ENCODE assay signal across 17 cellular contexts in the genomic region with DNA sequence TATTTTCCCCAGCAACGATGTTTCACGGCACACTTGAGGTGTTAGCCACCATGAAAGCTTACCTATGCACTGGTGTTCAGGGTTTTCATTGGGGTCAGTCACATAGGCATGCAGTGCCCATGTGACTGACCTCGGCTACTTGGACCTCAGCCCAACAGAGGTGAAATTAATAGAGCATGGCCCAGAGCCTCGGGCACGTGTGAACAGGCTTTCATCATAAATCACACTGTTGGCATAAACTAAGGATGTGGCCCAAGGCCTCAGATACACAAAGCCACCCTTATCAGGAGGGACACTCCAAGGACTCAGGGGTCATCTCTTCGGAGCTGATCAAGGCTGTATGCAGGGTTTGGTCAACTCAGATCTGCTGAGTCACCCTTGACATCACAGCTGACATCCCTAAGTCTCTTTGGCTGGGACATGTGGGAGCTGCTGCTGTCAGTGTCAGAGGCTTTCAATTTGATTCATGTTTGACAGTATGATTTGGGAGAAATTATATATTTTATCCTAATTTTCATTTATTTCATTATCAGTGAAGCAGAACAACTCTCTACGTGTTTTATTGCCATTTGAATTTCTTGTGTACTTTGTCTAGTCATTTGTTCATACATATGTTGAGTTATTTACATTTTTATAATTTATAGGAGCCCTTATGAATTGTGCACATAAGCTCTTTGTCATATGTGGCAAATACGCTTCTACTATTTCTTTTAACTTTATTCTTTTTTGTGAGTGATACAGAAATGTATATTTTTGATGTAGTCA. TPM values are rescaled to one million over a fixed set of nuclear protein-coding genes. Genes with fewer than 3 reads are reported as not detected.
DNase-seq lines count a peak whose midpoint lies in the region; ATAC-seq, FAIRE-seq and TF ChIP-seq lines count a peak whose summit lies in the region.
"Had no signal": no experiment of that assay in that cellular context is flagged by ENCODE, and none has a peak within 500 bp of the region (broad histone marks: within the 10 kb centered on the region; RNA-seq: fewer than 3 reads in every experiment).

No MANE protein-coding gene starts in this region.

- H3K23ac ChIP-seq in mesendoderm (ENCODE audit: low read length): no peak overlapping the region
- H3K23ac ChIP-seq in mesenchymal stem cell (ENCODE audit: low read length in 2 of 2): no peak overlapping the region

- H3K79me1 ChIP-seq in mesendoderm (ENCODE audit: low read length): no peaks in the 10 kb centered on the region
- H3K79me1 ChIP-seq in mesenchymal stem cell (replicated peaks; ENCODE audit: low read length, poor library complexity, severe bottlenecking): no peaks in the 10 kb centered on the region

- peaks cover 2% of the 10 kb centered on the region for H3K9me3 ChIP-seq in mesenchymal stem cell (ENCODE audit: control insufficient read depth, low read length)
- H3K9me3 ChIP-seq: prostate gland, tibial nerve had no signal

- no peaks in the 10 kb centered on the region for H3K79me2 ChIP-seq in mesendoderm (ENCODE audit: control insufficient read depth, insufficient read depth, low read length)

- H3K36me3 ChIP-seq in mesendoderm (ENCODE audit: control insufficient read depth, insufficient read depth, low read length) (no peaks in the 10 kb centered on the region), mesenchymal stem cell (ENCODE audit: control insufficient read depth in 1 of 2, insufficient read depth in 2 of 2, low read depth in 1 of 2, low read length in 2 of 2) (no peaks in the 10 kb centered on the region)
- H3K36me3 ChIP-seq: prostate gland, tibial nerve had no signal

- H3K27ac Mint-ChIP-seq in brain: peak overlapping the region in 3 of 5 experiments; percentile 10 to 86 (median 11)
- H3K27ac Mint-ChIP-seq: activated CD8-positive, alpha-beta T cell treated with anti-CD3 and anti-CD28 coated beads, Interleukin-2, amount 10 ng/mL, durations not matched to agents 7 days and 5 days had no signal

- no peak overlapping the region for H2BK15ac ChIP-seq in mesendoderm (replicated peaks; ENCODE audit: low read depth)
- H2BK15ac ChIP-seq in mesenchymal stem cell (ENCODE audit: low read depth, poor library complexity, severe bottlenecking): no peak overlapping the region

- H3K27me3 Mint-ChIP-seq in brain: no peaks in the 10 kb centered on the region

- H4K91ac ChIP-seq in mesenchymal stem cell (ENCODE audit: low read length): no peak overlapping the region

- H2AFZ ChIP-seq in mesenchymal stem cell (ENCODE audit: low read depth, low read length): no peak overlapping the region

- peak overlapping the region in 1 of 2 experiments; percentile 66 for H3K14ac ChIP-seq in mesenchymal stem cell (ENCODE audit: low read length in 2 of 2)

- H3K9ac ChIP-seq in mesendoderm (ENCODE audit: low read length) (no peak overlapping the region), mesenchymal stem cell (ENCODE audit: low read length) (no peak overlapping the region)

- no peak for ATAC-seq in HG03571 (IDR thresholded peaks at IDR 0.05; ENCODE audit: unreplicated experiment)
- ATAC-seq: activated CD8-positive, alpha-beta T cell treated with anti-CD3 and anti-CD28 coated beads, Interleukin-2, amount 10 ng/mL, durations not matched to agents 7 days and 5 days; foreskin keratinocyte had no signal

- H3K4me2 ChIP-seq in mesendoderm (ENCODE audit: low read length) (no peak overlapping the region), mesenchymal stem cell (ENCODE audit: low read length, poor library complexity, severe bottlenecking) (no peak overlapping the region)

- no peaks in the 10 kb centered on the region for H3K27me3 ChIP-seq in mesendoderm (ENCODE audit: insufficient read depth, low read length, poor library complexity)
- H3K27me3 ChIP-seq in mesenchymal stem cell (ENCODE audit: control insufficient read depth in 1 of 2, insufficient read depth in 1 of 2, low read length in 2 of 2): no peaks in the 10 kb centered on the region
- H3K27me3 ChIP-seq: foreskin keratinocyte, tibial nerve had no signal

- in situ Hi-C loops in Caki2 (cut with HindIII; ENCODE audit: low pct_unique_long_range_greater_than_20kb, low sequenced_read_pairs): no loop called here

- peaks cover 0 to 3% (median 0%) of the 10 kb centered on the region in 5 experiments for H3K9me3 Mint-ChIP-seq in brain

- H2BK5ac ChIP-seq in mesendoderm (ENCODE audit: low read length): peak overlapping the region; percentile 29
- no peak overlapping the region for H2BK5ac ChIP-seq in mesenchymal stem cell (ENCODE audit: low read depth, low read length, poor library complexity, severe bottlenecking)

- no CpG with 5 or more reads among the region's 8 CpGs for WGBS in mesendoderm (ENCODE audit: extremely low coverage, insufficient coverage, low lambda C conversion rate)
- 60% methylated on average over 7 of the region's 8 CpGs for WGBS in mesenchymal stem cell

- H4K8ac ChIP-seq in mesendoderm (ENCODE audit: low read depth, low read length) (no peak overlapping the region), mesenchymal stem cell (ENCODE audit: low read length) (no peak overlapping the region)

- H3K4ac ChIP-seq in mesendoderm (ENCODE audit: low read depth, low read length) (no peak overlapping the region), mesenchymal stem cell (ENCODE audit: low read depth in 1 of 2, low read length in 2 of 2) (no peak overlapping the region)

- no peak overlapping the region for H4K5ac ChIP-seq in mesendoderm (ENCODE audit: low read length)

- peaks cover 30% of the 10 kb centered on the region for H3K4me1 Mint-ChIP-seq in brain

- H3K36me3 Mint-ChIP-seq in brain: no peaks in the 10 kb centered on the region

- H3K27ac ChIP-seq in mesendoderm (ENCODE audit: low read depth, low read length) (no peak overlapping the region), mesenchymal stem cell (ENCODE audit: low read length, poor library complexity, severe bottlenecking) (no peak overlapping the region)
- H3K27ac ChIP-seq: foreskin keratinocyte, prostate gland, tibial nerve had no signal

- no peaks in the 10 kb centered on the region for H3K4me1 ChIP-seq in mesendoderm (ENCODE audit: control insufficient read depth, low read depth, low read length)
- peaks cover 23% of the 10 kb centered on the region for H3K4me1 ChIP-seq in mesenchymal stem cell (ENCODE audit: control insufficient read depth, insufficient read depth, low read depth, low read length)
- H3K4me1 ChIP-seq: foreskin keratinocyte, prostate gland, tibial nerve had no signal

- no peak for FAIRE-seq in GM19239 (lab: Jason Lieb, UNC)

- H2AK5ac ChIP-seq in mesendoderm (ENCODE audit: low read length) (no peak overlapping the region), mesenchymal stem cell (ENCODE audit: low read length, severe bottlenecking) (no peak overlapping the region)

- no peak overlapping the region for H2BK120ac ChIP-seq in mesendoderm (ENCODE audit: low read depth, low read length)
- H2BK120ac ChIP-seq in mesenchymal stem cell (ENCODE audit: low read depth, low read length): no peak overlapping the region

- H3K4me3 ChIP-seq in mesendoderm (ENCODE audit: low read length) (no peak overlapping the region), mesenchymal stem cell (ENCODE audit: insufficient read depth in 1 of 2, low read depth in 1 of 2, low read length in 2 of 2) (no peak overlapping the region)
- H3K4me3 ChIP-seq: prostate gland, tibial nerve had no signal

- no peak for TF ChIP-seq CTCF in brain (conservative IDR thresholded peaks at IDR 0.05)

- no peak overlapping the region for H3K4me3 Mint-ChIP-seq in brain
- H3K4me3 Mint-ChIP-seq: activated CD8-positive, alpha-beta T cell treated with anti-CD3 and anti-CD28 coated beads, Interleukin-2, amount 10 ng/mL, durations not matched to agents 7 days and 5 days had no signal

- DNase-seq in Caki2 (ENCODE audit: low read depth): peak; percentile 80
- DNase-seq in NCI-H460 (ENCODE audit: extremely low read depth, low read depth): peak; percentile 41
- DNase-seq in mesendoderm: no peak
- no peak for DNase-seq in GM19239 (ENCODE audit: insufficient read length, low spot score)
- no peak for DNase-seq in mesenchymal stem cell
- no peak for DNase-seq in stimulated activated naive CD4-positive, alpha-beta T cell treated with Interleukin-2 at 50 U/mL for 16 hours (lab: John Stamatoyannopoulos, UW)
- DNase-seq: activated CD8-positive, alpha-beta T cell treated with anti-CD3 and anti-CD28 coated beads, Interleukin-2, amount 10 ng/mL, durations not matched to agents 7 days and 5 days; effector CD4-positive, alpha-beta T cell; foreskin keratinocyte; NCI-H1694; NCI-H524 treated with DMSO at 0.1 percent for 48 hours; stimulated activated CD4-positive, alpha-beta T cell treated with anti-CD3 and anti-CD28 coated beads, Interleukin-2, amount 100 ng/mL, for 24 hours; stimulated activated CD8-positive, alpha-beta memory T cell treated with anti-CD3 and anti-CD28 coated beads, Interleukin-4, amount 100 ng/mL, for 48 hours had no signal

- no peak overlapping the region for H3K56ac ChIP-seq in mesendoderm (ENCODE audit: low read length)

- no peak overlapping the region for H2BK12ac ChIP-seq in mesenchymal stem cell (ENCODE audit: low read length in 2 of 2)

- H3K18ac ChIP-seq in mesendoderm (ENCODE audit: low read length) (no peak overlapping the region), mesenchymal stem cell (ENCODE audit: low read depth in 1 of 2, low read length in 2 of 2) (no peak overlapping the region)

RNA-seq across cellular contexts. Expression of a gene that starts 59.7 kb away (rescaled TPM):
- 8.5 and 9.3 TPM in 2 replicates for total RNA-seq in Caki2 (2014; rRNA removed; shearing (Covaris generic); ENCODE audit: low replicate concordance)
- 7.2 and 8.4 TPM in 2 replicates for total RNA-seq in NCI-H460 (2014; rRNA removed; shearing (Covaris generic))
- polyA plus RNA-seq in NCI-H460 (2014; cell fraction: nucleus; rRNA removed): 2.4 and 3.6 TPM in 2 replicates
- 1.2 TPM for polyA plus RNA-seq in brain (ENCODE audit: insufficient read depth, low read depth, low replicate concordance)
- polyA plus RNA-seq in mesendoderm (2013, experiment 1 of 2): 4.1 TPM
- 4.1 TPM for polyA plus RNA-seq in mesendoderm (2013, experiment 2 of 2)
- polyA plus RNA-seq in mesenchymal stem cell (2013, experiment 1 of 2): 0.64 TPM
- polyA plus RNA-seq in mesenchymal stem cell (2013, experiment 2 of 2): 0.71 TPM

Comparison
In these comparisons a context has a peak if more than half of its experiments do, and no peak if none do; other contexts are left out.
1. DNase-seq: peak in Caki2 (single experiment) and NCI-H460 (single experiment); none in mesendoderm (single experiment), GM19239 (single experiment), mesenchymal stem cell (single experiment) and stimulated activated naive CD4-positive, alpha-beta T cell treated with Interleukin-2 at 50 U/mL for 16 hours (single experiment).